27 cellular contexts compared by ENCODE assay signal in the genomic region with DNA sequence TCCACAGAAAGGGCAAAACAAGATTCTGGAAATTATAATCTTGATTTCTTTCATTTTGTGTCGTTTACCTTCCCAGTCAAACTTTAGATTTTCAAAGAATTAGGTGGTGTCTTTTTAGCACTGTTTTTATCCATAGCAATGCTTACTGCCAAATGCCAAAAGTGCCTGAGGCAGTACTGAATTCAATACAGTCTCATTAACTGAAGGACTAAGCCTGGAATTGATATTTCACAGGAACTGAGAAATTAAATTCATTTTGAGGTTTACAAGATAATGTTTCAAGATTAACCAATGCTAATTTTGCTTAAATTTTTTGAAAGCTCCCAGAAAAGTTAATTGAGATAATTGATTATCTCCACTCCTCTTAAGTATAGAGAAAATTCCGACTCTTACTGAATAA.
"Had no signal": no experiment of that assay in that cellular context is flagged by ENCODE, and none has a peak within 500 bp of the region (broad histone marks: within the 10 kb centered on the region; RNA-seq: fewer than 3 reads in every experiment).

No MANE protein-coding gene starts in this region.

- H3K27ac ChIP-seq: body of pancreas, epithelial cell of prostate, esophagus squamous epithelium, gastroesophageal sphincter, VCaP had no signal

- DNase-seq: activated CD4-positive, alpha-beta memory T cell treated with anti-CD3 and anti-CD28 coated beads, Interleukin-2, amount 10 ng/mL, durations not matched to agents 7 days and 5 days; activated CD4-positive, alpha-beta T cell treated with anti-CD3 and anti-CD28 coated beads for 1 hour; activated CD4-positive, alpha-beta T cell treated with anti-CD3 and anti-CD28 coated beads for 4 hours; activated CD4-positive, alpha-beta T cell treated with anti-CD3 and anti-CD28 coated beads, Interleukin-2, amount 10 ng/mL, durations not matched to agents 7 days and 5 days; activated CD4-positive, alpha-beta T cell treated with anti-CD3 and anti-CD28 coated beads, Interleukin-2, amount 50 U/mL, for 4 hours; activated CD8-positive, alpha-beta memory T cell treated with anti-CD3 and anti-CD28 coated beads, Interleukin-2, amount 50 U/mL, for 48 hours; activated gamma-delta T cell; activated naive CD4-positive, alpha-beta T cell; activated naive CD4-positive, alpha-beta T cell treated with anti-CD3 and anti-CD28 coated beads, Interleukin-2, amount 10 ng/mL, durations not matched to agents 7 days and 5 days; activated naive CD8-positive, alpha-beta T cell treated with anti-CD3 and anti-CD28 coated beads, Interleukin-2, amount 10 ng/mL, durations not matched to agents 7 days and 5 days; activated T-cell treated with anti-CD3 and anti-CD28 coated beads for 4 hours; activated T-cell treated with anti-CD3 and anti-CD28 coated beads, Interleukin-2, amount 50 U/mL, for 24 hours; activated T-cell treated with anti-CD3 and anti-CD28 coated beads, Interleukin-2, amount 50 U/mL, for 72 hours; amniotic stem cell; anterior cingulate cortex; body of pancreas; caudate nucleus; cortex of kidney; dermis blood vessel endothelial cell; effector CD8-positive, alpha-beta T cell; esophagus squamous epithelium; foreskin melanocyte; hippocampal formation; T-helper 2 cell had no signal

- H3K4me1 ChIP-seq: body of pancreas, esophagus squamous epithelium, gastroesophageal sphincter had no signal

- H3K9me3 ChIP-seq: body of pancreas, esophagus squamous epithelium, gastroesophageal sphincter had no signal

- H3K27me3 ChIP-seq: body of pancreas, esophagus squamous epithelium, gastroesophageal sphincter had no signal

- H3K4me3 ChIP-seq: body of pancreas, esophagus squamous epithelium, gastroesophageal sphincter had no signal

- H3K36me3 ChIP-seq: esophagus squamous epithelium, gastroesophageal sphincter had no signal
